Comparison of ENCODE assay signal across 12 cellular contexts in genomic region chr19:8333771-8334457, GRCh38. TPM values are rescaled to one million over a fixed set of nuclear protein-coding genes. Genes with fewer than 3 reads are reported as not detected.
DNase-seq lines count a peak whose midpoint lies in the region; ATAC-seq and TF ChIP-seq lines count a peak whose summit lies in the region.
"Had no signal": no experiment of that assay in that cellular context is flagged by ENCODE, and none has a peak within 500 bp of the region (broad histone marks: within the 10 kb centered on the region; RNA-seq: fewer than 3 reads in every experiment).

No MANE protein-coding gene starts in this region.

- H3K36me3 ChIP-seq in right atrium auricular region: no peaks in the 10 kb centered on the region
- H3K36me3 ChIP-seq in iPS-18a (ENCODE audit: control insufficient read depth, low read depth, low read length): no peaks in the 10 kb centered on the region
- H3K36me3 ChIP-seq in upper lobe of right lung: peaks cover 26% of the 10 kb centered on the region
- H3K36me3 ChIP-seq: right lobe of liver had no signal

- no peak overlapping the region for H3K9ac ChIP-seq in iPS-18a (ENCODE audit: low read length)

- H3K27me3 ChIP-seq in right atrium auricular region (peaks cover 9 to 10% of the 10 kb centered on the region in 2 donors), right cardiac atrium (ENCODE audit: control insufficient read depth, insufficient read depth) (no peaks in the 10 kb centered on the region), iPS-18a (ENCODE audit: control insufficient read depth, insufficient read depth, low read length) (peaks cover 57% of the 10 kb centered on the region), upper lobe of right lung (peaks cover 18% of the 10 kb centered on the region)

- peak overlapping the region; percentile 54 for H3K4me3 Mint-ChIP-seq in type B pancreatic cell

- WGBS in right cardiac atrium: 26% methylated on average over 47 of the region's 47 CpGs

- no peak overlapping the region for H3K27ac Mint-ChIP-seq in type B pancreatic cell
- H3K27ac Mint-ChIP-seq: CD4-positive, alpha-beta T cell had no signal

- H3K36me3 Mint-ChIP-seq in type B pancreatic cell: no peaks in the 10 kb centered on the region

- no peaks in the 10 kb centered on the region for H3K9me3 Mint-ChIP-seq in type B pancreatic cell
- H3K9me3 Mint-ChIP-seq: CD4-positive, alpha-beta T cell had no signal

- H3K4me3 ChIP-seq in right atrium auricular region: peak overlapping the region in 1 of 2 donors; percentile 31
- no peak overlapping the region for H3K4me3 ChIP-seq in right cardiac atrium (ENCODE audit: low read length)
- peak overlapping the region; percentile 40 for H3K4me3 ChIP-seq in iPS-18a (ENCODE audit: low read length)
- no peak overlapping the region for H3K4me3 ChIP-seq in upper lobe of right lung
- H3K4me3 ChIP-seq: lung had no signal

- no peaks in the 10 kb centered on the region for H3K9me3 ChIP-seq in right atrium auricular region
- H3K9me3 ChIP-seq in right cardiac atrium (ENCODE audit: control insufficient read depth, low read length): no peaks in the 10 kb centered on the region
- no peaks in the 10 kb centered on the region for H3K9me3 ChIP-seq in iPS-18a (ENCODE audit: control insufficient read depth, low read depth, low read length)
- no peaks in the 10 kb centered on the region for H3K9me3 ChIP-seq in upper lobe of right lung
- H3K9me3 ChIP-seq: right lobe of liver had no signal

- TF ChIP-seq CTCF in right atrium auricular region (IDR thresholded peaks at IDR 0.05) (no peak), type B pancreatic cell (conservative IDR thresholded peaks at IDR 0.05) (no peak), upper lobe of right lung (IDR thresholded peaks at IDR 0.05) (no peak)

- H3K4me1 ChIP-seq in right atrium auricular region (peaks cover 0 to 26% of the 10 kb centered on the region in 2 donors), right cardiac atrium (ENCODE audit: control insufficient read depth, insufficient read depth, low read length) (no peaks in the 10 kb centered on the region), iPS-18a (ENCODE audit: control insufficient read depth, low read depth, low read length) (no peaks in the 10 kb centered on the region), upper lobe of right lung (peaks cover 28% of the 10 kb centered on the region)

- peaks cover 71% of the 10 kb centered on the region for H3K27me3 Mint-ChIP-seq in type B pancreatic cell

- H3K4me1 Mint-ChIP-seq in type B pancreatic cell (ENCODE audit: unreplicated experiment): no peaks in the 10 kb centered on the region

- intact Hi-C loops in right cardiac atrium (cut with DNase I): no loop called here
- intact Hi-C loops in upper lobe of right lung (cut with DNase I): no loop called here

- ATAC-seq in right cardiac atrium (no peak), GM21717 (IDR thresholded peaks at IDR 0.05; ENCODE audit: unreplicated experiment) (no peak), HG02973 (IDR thresholded peaks at IDR 0.05; ENCODE audit: unreplicated experiment) (no peak), upper lobe of right lung (no peak)

- DNase-seq in right atrium auricular region (ENCODE audit: low spot score): no peak
- DNase-seq in right cardiac atrium: no peak
- peak; percentile 70 for DNase-seq in NCI-H69 (lab: John Stamatoyannopoulos, UW)
- DNase-seq in type B pancreatic cell (ENCODE audit: extremely low spot score, unreplicated experiment): no peak
- DNase-seq in upper lobe of right lung: no peak
- DNase-seq: CD4-positive, alpha-beta T cell; SW 1271 had no signal

- H3K27ac ChIP-seq in right atrium auricular region (peak overlapping the region; percentile 6 to 11), right cardiac atrium (ENCODE audit: low read length) (no peak overlapping the region), iPS-18a (ENCODE audit: low read length) (no peak overlapping the region), upper lobe of right lung (no peak overlapping the region)
- H3K27ac ChIP-seq: right lobe of liver had no signal

RNA-seq across cellular contexts. Expression of gene KANK3, which starts 9.1 kb away (rescaled TPM):
- total RNA-seq in right atrium auricular region (10 to 100 TPM; 12.8 to 18.4 TPM), right cardiac atrium (10 to 100 TPM; 10.1 to 14.0 (median 13.2) TPM), type B pancreatic cell (ENCODE audit: low replicate concordance) (1.6 and 3.1 TPM in 2 replicates), upper lobe of right lung (54.0 TPM)
- polyA plus RNA-seq in right cardiac atrium: 12.5 TPM

RNA-seq across cellular contexts. Expression of gene RPS28, which starts 12.6 kb away (rescaled TPM):
- total RNA-seq in right atrium auricular region (100 to 1,000 TPM; 158 to 402 TPM), right cardiac atrium (1,000 to 10,000 TPM in 2 of 4 donors, 100 to 1,000 TPM in 2; 887 to 1,230 (median 1,019) TPM), type B pancreatic cell (ENCODE audit: low replicate concordance) (1,715 and 2,131 TPM in 2 replicates), upper lobe of right lung (1,645 TPM)
- polyA plus RNA-seq in right cardiac atrium: 621 TPM

RNA-seq across cellular contexts. Expression of gene NDUFA7, which starts 12.7 kb away (rescaled TPM):
- total RNA-seq in right atrium auricular region: 10 to 100 TPM; 81.0 to 82.0 TPM
- total RNA-seq in right cardiac atrium: 10 to 100 TPM; 64.4 to 90.4 (median 74.0) TPM
- 268 TPM for polyA plus RNA-seq in right cardiac atrium
- 46.8 and 52.5 TPM in 2 replicates for total RNA-seq in type B pancreatic cell (ENCODE audit: low replicate concordance)
- 35.7 TPM for total RNA-seq in upper lobe of right lung

RNA-seq across cellular contexts. Expression of gene CD320, which starts 25.8 kb away (rescaled TPM):
- total RNA-seq in right atrium auricular region (10 to 100 TPM; 48.8 to 51.0 TPM), right cardiac atrium (10 to 100 TPM; 28.9 to 37.4 (median 32.6) TPM), type B pancreatic cell (ENCODE audit: low replicate concordance) (22.7 and 52.3 TPM in 2 replicates), upper lobe of right lung (49.4 TPM)
- polyA plus RNA-seq in right cardiac atrium: 44.0 TPM

RNA-seq across cellular contexts. Expression of gene ANGPTL4, which starts 30.0 kb away (rescaled TPM):
- total RNA-seq in right atrium auricular region (10 to 100 TPM; 32.6 to 69.1 TPM), right cardiac atrium (10 to 100 TPM in 1 of 4 donors, 1 to 10 TPM in 3; 5.9 to 89.3 (median 7.8) TPM), type B pancreatic cell (ENCODE audit: low replicate concordance) (4.2 and 4.7 TPM in 2 replicates), upper lobe of right lung (6.3 TPM)
- polyA plus RNA-seq in right cardiac atrium: 24.1 TPM
- total RNA-seq: CD4-positive, alpha-beta T cell had no signal

Comparison
In these comparisons a context has a peak if more than half of its experiments do, and no peak if none do; other contexts are left out.
1. H3K27ac ChIP-seq: peak in right atrium auricular region (2 of 2); none in right cardiac atrium (single experiment), iPS-18a (single experiment) and upper lobe of right lung (single experiment).